1 cellular context compared by ENCODE assay signal in genomic region chr12:19066471-19067001, GRCh38.
A peak's percentile ranks its signal among the peaks of the same experiment; 100 is the strongest.
TF ChIP-seq lines count a peak whose summit lies in the region.

No MANE protein-coding gene starts in this region.

TF ChIP-seq in HepG2, 621 proteins besides CTCF, POLR2A, EP300 and RAD21 (continued from another document and continues in another):
- TF ChIP-seq, protein P1, sequence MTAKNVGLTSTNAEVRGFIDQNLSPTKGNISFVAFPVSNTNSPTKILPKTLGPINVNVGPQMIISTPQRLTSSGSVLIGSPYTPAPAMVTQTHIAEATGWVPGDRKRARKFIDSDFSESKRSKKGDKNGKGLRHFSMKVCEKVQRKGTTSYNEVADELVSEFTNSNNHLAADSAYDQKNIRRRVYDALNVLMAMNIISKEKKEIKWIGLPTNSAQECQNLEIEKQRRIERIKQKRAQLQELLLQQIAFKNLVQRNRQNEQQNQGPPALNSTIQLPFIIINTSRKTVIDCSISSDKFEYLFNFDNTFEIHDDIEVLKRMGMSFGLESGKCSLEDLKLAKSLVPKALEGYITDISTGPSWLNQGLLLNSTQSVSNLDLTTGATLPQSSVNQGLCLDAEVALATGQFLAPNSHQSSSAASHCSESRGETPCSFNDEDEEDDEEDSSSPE (CRISPR knock-in tag; IDR thresholded peaks at IDR 0.05) = peak; percentile 68
- TF ChIP-seq KLF6 (CRISPR knock-in tag; IDR thresholded peaks at IDR 0.05) (peak; percentile 55; the same call in 1 of the 2 replicates), ZNF747 (CRISPR knock-in tag; IDR thresholded peaks at IDR 0.05; ENCODE audit: borderline replicate concordance) (peak; percentile 50; the same call in 1 of the 2 replicates), ELF1 (CRISPR knock-in tag; IDR thresholded peaks at IDR 0.05) (peak; percentile 40; the same call in 1 of the 2 replicates), SIX4 (CRISPR knock-in tag; IDR thresholded peaks at IDR 0.05) (peak; percentile 62; the same call in 1 of the 2 replicates), ZNF317 (CRISPR knock-in tag; IDR thresholded peaks at IDR 0.05) (peak; percentile 79), ZNF761 (CRISPR knock-in tag; conservative IDR thresholded peaks at IDR 0.05) (no peak), ZNF20 (CRISPR knock-in tag; IDR thresholded peaks at IDR 0.05) (no peak), DNMT1 (CRISPR knock-in tag; IDR thresholded peaks at IDR 0.05) (no peak), FOXK2 (IDR thresholded peaks at IDR 0.05) (peak; percentile 76; the same call in 1 of the 2 replicates), MIXL1 (CRISPR knock-in tag; IDR thresholded peaks at IDR 0.05) (peak; percentile 96), TEAD3 (CRISPR knock-in tag; optimal IDR thresholded peaks at IDR 0.05; ENCODE audit: borderline replicate concordance) (peak; percentile 100), ATF7 (IDR thresholded peaks at IDR 0.05) (no peak), ATF7 (CRISPR knock-in tag; IDR thresholded peaks at IDR 0.05) (no peak), RCOR2 (CRISPR knock-in tag; IDR thresholded peaks at IDR 0.05) (peak; percentile 91), KDM6A (CRISPR knock-in tag; IDR thresholded peaks at IDR 0.05; ENCODE audit: low read depth) (peak; percentile 99), IKZF5 (CRISPR knock-in tag; IDR thresholded peaks at IDR 0.05) (peak; percentile 78), SIX1 (CRISPR knock-in tag; IDR thresholded peaks at IDR 0.05; ENCODE audit: borderline replicate concordance) (peak; percentile 72), ZNF713 (CRISPR knock-in tag; IDR thresholded peaks at IDR 0.05) (no peak), FOSL2 (CRISPR knock-in tag; IDR thresholded peaks at IDR 0.05) (peak; percentile 45; the same call in 1 of the 2 replicates), ZNF510 (CRISPR knock-in tag; IDR thresholded peaks at IDR 0.05; ENCODE audit: low read depth) (0 out of 2 replicates have a peak, but pooled peaks have one; percentile 66), ARID2 (CRISPR knock-in tag; IDR thresholded peaks at IDR 0.05; ENCODE audit: borderline replicate concordance) (peak; percentile 59; the same call in 1 of the 2 replicates), ZFAT (CRISPR knock-in tag; conservative IDR thresholded peaks at IDR 0.05) (no peak), SALL1 (CRISPR knock-in tag; IDR thresholded peaks at IDR 0.05) (peak; percentile 84; the same call in 1 of the 2 replicates), TBX3 (IDR thresholded peaks at IDR 0.05; ENCODE audit: borderline replicate concordance) (peak; percentile 96), ZNF354B (CRISPR knock-in tag; IDR thresholded peaks at IDR 0.05) (0 out of 2 replicates have a peak, but pooled peaks have one; percentile 24), SMAD3 (CRISPR knock-in tag; IDR thresholded peaks at IDR 0.05) (peak; percentile 90), SP5 (CRISPR knock-in tag; IDR thresholded peaks at IDR 0.05; ENCODE audit: borderline replicate concordance, low read depth) (peak; percentile 69; the same call in 1 of the 2 replicates), FOXK1 (CRISPR knock-in tag; IDR thresholded peaks at IDR 0.05; ENCODE audit: borderline replicate concordance, low read depth) (peak; percentile 90), GABPA (IDR thresholded peaks at IDR 0.05; ENCODE audit: low read depth, low read length) (no peak), GABPA (CRISPR knock-in tag; IDR thresholded peaks at IDR 0.05; ENCODE audit: low read depth) (0 out of 2 replicates have a peak, but pooled peaks have one; percentile 8), PHF5A (CRISPR knock-in tag; IDR thresholded peaks at IDR 0.05; ENCODE audit: low read depth, unreplicated experiment) (peak; percentile 69), HMG20B (CRISPR knock-in tag; conservative IDR thresholded peaks at IDR 0.05) (peak; percentile 89), KAT2B (IDR thresholded peaks at IDR 0.05; ENCODE audit: borderline replicate concordance, low read depth, low read length) (peak; percentile 66; the same call in 1 of the 2 replicates), KAT8 (CRISPR knock-in tag; IDR thresholded peaks at IDR 0.05) (peak; percentile 75), ZEB1 (IDR thresholded peaks at IDR 0.05; ENCODE audit: insufficient replicate concordance, low read depth) (no peak), ZNF30 (CRISPR knock-in tag; IDR thresholded peaks at IDR 0.05) (no peak), ZNF850 (CRISPR knock-in tag; conservative IDR thresholded peaks at IDR 0.05) (no peak), HDAC1 (CRISPR knock-in tag; IDR thresholded peaks at IDR 0.05) (peak; percentile 84), HINFP (CRISPR knock-in tag; IDR thresholded peaks at IDR 0.05; ENCODE audit: low read depth) (no peak), REXO4 (CRISPR knock-in tag; IDR thresholded peaks at IDR 0.05; ENCODE audit: borderline replicate concordance) (no peak), MIER3 (CRISPR knock-in tag; IDR thresholded peaks at IDR 0.05; ENCODE audit: borderline replicate concordance) (peak; percentile 93), SMARCE1 (IDR thresholded peaks at IDR 0.05; ENCODE audit: borderline replicate concordance) (peak; percentile 92), KMT2B (CRISPR knock-in tag; IDR thresholded peaks at IDR 0.05) (0 out of 2 replicates have a peak, but pooled peaks have one; percentile 32), ZNF138 (CRISPR knock-in tag; IDR thresholded peaks at IDR 0.05; ENCODE audit: low read depth) (no peak), HHEX (CRISPR knock-in tag; IDR thresholded peaks at IDR 0.05) (peak; percentile 80), CREM (IDR thresholded peaks at IDR 0.05) (peak; percentile 87), CREM (CRISPR knock-in tag; IDR thresholded peaks at IDR 0.05) (no peak)
- TF ChIP-seq, protein P2, sequence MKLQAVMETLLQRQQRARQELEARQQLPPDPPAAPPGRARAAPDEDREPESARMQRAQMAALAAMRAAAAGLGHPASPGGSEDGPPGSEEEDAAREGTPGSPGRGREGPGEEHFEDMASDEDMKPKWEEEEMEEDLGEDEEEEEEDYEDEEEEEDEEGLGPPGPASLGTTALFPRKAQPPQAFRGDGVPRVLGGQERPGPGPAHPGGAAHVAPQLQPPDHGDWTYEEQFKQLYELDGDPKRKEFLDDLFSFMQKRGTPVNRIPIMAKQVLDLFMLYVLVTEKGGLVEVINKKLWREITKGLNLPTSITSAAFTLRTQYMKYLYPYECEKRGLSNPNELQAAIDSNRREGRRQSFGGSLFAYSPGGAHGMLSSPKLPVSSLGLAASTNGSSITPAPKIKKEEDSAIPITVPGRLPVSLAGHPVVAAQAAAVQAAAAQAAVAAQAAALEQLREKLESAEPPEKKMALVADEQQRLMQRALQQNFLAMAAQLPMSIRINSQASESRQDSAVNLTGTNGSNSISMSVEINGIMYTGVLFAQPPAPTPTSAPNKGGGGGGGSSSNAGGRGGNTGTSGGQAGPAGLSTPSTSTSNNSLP (IDR thresholded peaks at IDR 0.05; ENCODE audit: low read depth, low read length) = peak; percentile 99
- TF ChIP-seq, protein P3, sequence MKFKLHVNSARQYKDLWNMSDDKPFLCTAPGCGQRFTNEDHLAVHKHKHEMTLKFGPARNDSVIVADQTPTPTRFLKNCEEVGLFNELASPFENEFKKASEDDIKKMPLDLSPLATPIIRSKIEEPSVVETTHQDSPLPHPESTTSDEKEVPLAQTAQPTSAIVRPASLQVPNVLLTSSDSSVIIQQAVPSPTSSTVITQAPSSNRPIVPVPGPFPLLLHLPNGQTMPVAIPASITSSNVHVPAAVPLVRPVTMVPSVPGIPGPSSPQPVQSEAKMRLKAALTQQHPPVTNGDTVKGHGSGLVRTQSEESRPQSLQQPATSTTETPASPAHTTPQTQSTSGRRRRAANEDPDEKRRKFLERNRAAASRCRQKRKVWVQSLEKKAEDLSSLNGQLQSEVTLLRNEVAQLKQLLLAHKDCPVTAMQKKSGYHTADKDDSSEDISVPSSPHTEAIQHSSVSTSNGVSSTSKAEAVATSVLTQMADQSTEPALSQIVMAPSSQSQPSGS (CRISPR knock-in tag; IDR thresholded peaks at IDR 0.05) = peak; percentile 91
- TF ChIP-seq, protein P4, sequence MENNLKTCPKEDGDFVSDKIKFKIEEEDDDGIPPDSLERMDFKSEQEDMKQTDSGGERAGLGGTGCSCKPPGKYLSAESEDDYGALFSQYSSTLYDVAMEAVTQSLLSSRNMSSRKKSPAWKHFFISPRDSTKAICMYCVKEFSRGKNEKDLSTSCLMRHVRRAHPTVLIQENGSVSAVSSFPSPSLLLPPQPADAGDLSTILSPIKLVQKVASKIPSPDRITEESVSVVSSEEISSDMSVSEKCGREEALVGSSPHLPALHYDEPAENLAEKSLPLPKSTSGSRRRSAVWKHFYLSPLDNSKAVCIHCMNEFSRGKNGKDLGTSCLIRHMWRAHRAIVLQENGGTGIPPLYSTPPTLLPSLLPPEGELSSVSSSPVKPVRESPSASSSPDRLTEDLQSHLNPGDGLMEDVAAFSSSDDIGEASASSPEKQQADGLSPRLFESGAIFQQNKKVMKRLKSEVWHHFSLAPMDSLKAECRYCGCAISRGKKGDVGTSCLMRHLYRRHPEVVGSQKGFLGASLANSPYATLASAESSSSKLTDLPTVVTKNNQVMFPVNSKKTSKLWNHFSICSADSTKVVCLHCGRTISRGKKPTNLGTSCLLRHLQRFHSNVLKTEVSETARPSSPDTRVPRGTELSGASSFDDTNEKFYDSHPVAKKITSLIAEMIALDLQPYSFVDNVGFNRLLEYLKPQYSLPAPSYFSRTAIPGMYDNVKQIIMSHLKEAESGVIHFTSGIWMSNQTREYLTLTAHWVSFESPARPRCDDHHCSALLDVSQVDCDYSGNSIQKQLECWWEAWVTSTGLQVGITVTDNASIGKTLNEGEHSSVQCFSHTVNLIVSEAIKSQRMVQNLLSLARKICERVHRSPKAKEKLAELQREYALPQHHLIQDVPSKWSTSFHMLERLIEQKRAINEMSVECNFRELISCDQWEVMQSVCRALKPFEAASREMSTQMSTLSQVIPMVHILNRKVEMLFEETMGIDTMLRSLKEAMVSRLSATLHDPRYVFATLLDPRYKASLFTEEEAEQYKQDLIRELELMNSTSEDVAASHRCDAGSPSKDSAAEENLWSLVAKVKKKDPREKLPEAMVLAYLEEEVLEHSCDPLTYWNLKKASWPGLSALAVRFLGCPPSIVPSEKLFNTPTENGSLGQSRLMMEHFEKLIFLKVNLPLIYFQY (CRISPR knock-in tag; IDR thresholded peaks at IDR 0.05; ENCODE audit: borderline replicate concordance) = peak; percentile 67; the same call in 1 of the 2 replicates
- TF ChIP-seq, protein P5, sequence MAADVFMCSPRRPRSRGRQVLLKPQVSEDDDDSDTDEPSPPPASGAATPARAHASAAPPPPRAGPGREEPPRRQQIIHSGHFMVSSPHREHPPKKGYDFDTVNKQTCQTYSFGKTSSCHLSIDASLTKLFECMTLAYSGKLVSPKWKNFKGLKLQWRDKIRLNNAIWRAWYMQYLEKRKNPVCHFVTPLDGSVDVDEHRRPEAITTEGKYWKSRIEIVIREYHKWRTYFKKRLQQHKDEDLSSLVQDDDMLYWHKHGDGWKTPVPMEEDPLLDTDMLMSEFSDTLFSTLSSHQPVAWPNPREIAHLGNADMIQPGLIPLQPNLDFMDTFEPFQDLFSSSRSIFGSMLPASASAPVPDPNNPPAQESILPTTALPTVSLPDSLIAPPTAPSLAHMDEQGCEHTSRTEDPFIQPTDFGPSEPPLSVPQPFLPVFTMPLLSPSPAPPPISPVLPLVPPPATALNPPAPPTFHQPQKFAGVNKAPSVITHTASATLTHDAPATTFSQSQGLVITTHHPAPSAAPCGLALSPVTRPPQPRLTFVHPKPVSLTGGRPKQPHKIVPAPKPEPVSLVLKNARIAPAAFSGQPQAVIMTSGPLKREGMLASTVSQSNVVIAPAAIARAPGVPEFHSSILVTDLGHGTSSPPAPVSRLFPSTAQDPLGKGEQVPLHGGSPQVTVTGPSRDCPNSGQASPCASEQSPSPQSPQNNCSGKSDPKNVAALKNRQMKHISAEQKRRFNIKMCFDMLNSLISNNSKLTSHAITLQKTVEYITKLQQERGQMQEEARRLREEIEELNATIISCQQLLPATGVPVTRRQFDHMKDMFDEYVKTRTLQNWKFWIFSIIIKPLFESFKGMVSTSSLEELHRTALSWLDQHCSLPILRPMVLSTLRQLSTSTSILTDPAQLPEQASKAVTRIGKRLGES (CRISPR knock-in tag; IDR thresholded peaks at IDR 0.05; ENCODE audit: borderline replicate concordance) = peak; percentile 35; the same call in 1 of the 2 replicates
- TF ChIP-seq, protein P6, sequence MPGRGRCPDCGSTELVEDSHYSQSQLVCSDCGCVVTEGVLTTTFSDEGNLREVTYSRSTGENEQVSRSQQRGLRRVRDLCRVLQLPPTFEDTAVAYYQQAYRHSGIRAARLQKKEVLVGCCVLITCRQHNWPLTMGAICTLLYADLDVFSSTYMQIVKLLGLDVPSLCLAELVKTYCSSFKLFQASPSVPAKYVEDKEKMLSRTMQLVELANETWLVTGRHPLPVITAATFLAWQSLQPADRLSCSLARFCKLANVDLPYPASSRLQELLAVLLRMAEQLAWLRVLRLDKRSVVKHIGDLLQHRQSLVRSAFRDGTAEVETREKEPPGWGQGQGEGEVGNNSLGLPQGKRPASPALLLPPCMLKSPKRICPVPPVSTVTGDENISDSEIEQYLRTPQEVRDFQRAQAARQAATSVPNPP (CRISPR knock-in tag; IDR thresholded peaks at IDR 0.05) = peak; percentile 56; the same call in 1 of the 2 replicates
- TF ChIP-seq, protein P7, sequence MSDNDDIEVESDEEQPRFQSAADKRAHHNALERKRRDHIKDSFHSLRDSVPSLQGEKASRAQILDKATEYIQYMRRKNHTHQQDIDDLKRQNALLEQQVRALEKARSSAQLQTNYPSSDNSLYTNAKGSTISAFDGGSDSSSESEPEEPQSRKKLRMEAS (IDR thresholded peaks at IDR 0.05) = peak; percentile 80
